8 cellular contexts compared by ENCODE assay signal in genomic region chr21:43775190-43775589, GRCh38. TPM values are rescaled to one million over a fixed set of nuclear protein-coding genes. Genes with fewer than 3 reads are reported as not detected.
DNase-seq lines count a peak whose midpoint lies in the region; ATAC-seq and TF ChIP-seq lines count a peak whose summit lies in the region.

No MANE protein-coding gene starts in this region.

- H4K20me1 ChIP-seq in GM23248 (ENCODE audit: insufficient read depth): no peaks in the 10 kb centered on the region

- no peak overlapping the region; the same call in none of the 2 replicates for H3K27ac Mint-ChIP-seq in WTC11

- H3K36me3 Mint-ChIP-seq in WTC11: peaks cover 13% of the 10 kb centered on the region

- intact Hi-C loops in left ventricle myocardium inferior (cut with micrococcal nuclease): no loop called here
- intact Hi-C loops in posterior cingulate gyrus (cut with DNase I): loop anchor here (5.0 kb wide), 1 partner anchor 48 kb away; no protein-coding TSS in a partner anchor

- H3K4me2 ChIP-seq in GM23248 (ENCODE audit: unreplicated experiment) (peak overlapping the region; percentile 86), skeletal muscle satellite cell (ENCODE audit: low read length) (peak overlapping the region; percentile 97)

- no peak for ATAC-seq in WTC11
- ATAC-seq in HG03095 (IDR thresholded peaks at IDR 0.05; ENCODE audit: unreplicated experiment): no peak
- no peak for ATAC-seq in HG02588 (IDR thresholded peaks at IDR 0.05; ENCODE audit: unreplicated experiment)

- H3K4me3 Mint-ChIP-seq in WTC11: peak overlapping the region; percentile 92

- peaks cover 54% of the 10 kb centered on the region for H3K4me1 Mint-ChIP-seq in WTC11

- H3K9me3 Mint-ChIP-seq in WTC11: no peaks in the 10 kb centered on the region

- in situ Hi-C loops in GM23248 (cut with MboI): no loop called here

- CTCF ChIA-PET in WTC11 (lab: Charles Lee): interaction anchor here (4.3 kb wide), 1 partner anchor 14 kb away, joined by 20 read pairs; the partner anchor contains the start of gene RRP1

- no peaks in the 10 kb centered on the region for H3K27me3 ChIP-seq in GM23248 (replicated peaks; ENCODE audit: insufficient read depth)
- H3K27me3 ChIP-seq in left ventricle myocardium inferior (ENCODE audit: low read depth): no peaks in the 10 kb centered on the region
- no peaks in the 10 kb centered on the region for H3K27me3 ChIP-seq in skeletal muscle satellite cell (ENCODE audit: control insufficient read depth, insufficient read depth, low read length)

- TF ChIP-seq CTCF in WTC11 (IDR thresholded peaks at IDR 0.05) (no peak), left ventricle myocardium inferior (IDR thresholded peaks at IDR 0.05; ENCODE audit: borderline replicate concordance) (no peak)

- peak overlapping the region; percentile 78 for H2AFZ ChIP-seq in GM23248

- WGBS in GM23248 (ENCODE audit: low coverage in 1 of 2, low lambda C conversion rate in 2 of 2, missing lambda C conversion rate in 2 of 2), 2 experiments: 62 to 72% methylated on average over 12 of the region's 12 CpGs

- H3K9me3 ChIP-seq in GM23248 (ENCODE audit: low read depth) (no peaks in the 10 kb centered on the region), left ventricle myocardium inferior (replicated peaks) (no peaks in the 10 kb centered on the region), skeletal muscle satellite cell (replicated peaks; ENCODE audit: low read length) (no peaks in the 10 kb centered on the region)

- peaks cover 24% of the 10 kb centered on the region for H3K79me2 ChIP-seq in GM23248 (ENCODE audit: insufficient read depth)

- H3K4me1 ChIP-seq in GM23248 (ENCODE audit: insufficient read depth) (no peaks in the 10 kb centered on the region), left ventricle myocardium inferior (peaks cover 37% of the 10 kb centered on the region), skeletal muscle satellite cell (ENCODE audit: control insufficient read depth, insufficient read depth, low read length) (peaks cover 6% of the 10 kb centered on the region)

- H3F3A ChIP-seq in GM23248 (ENCODE audit: insufficient read depth): no peaks in the 10 kb centered on the region

- H3K4me3 ChIP-seq in GM23248: peak overlapping the region; percentile 92
- H3K4me3 ChIP-seq in left ventricle myocardium inferior: peak overlapping the region; percentile 94
- peak overlapping the region; percentile 96 for H3K4me3 ChIP-seq in skeletal muscle satellite cell (ENCODE audit: low read length)

- H3K9me2 ChIP-seq in GM23248 (ENCODE audit: insufficient read depth): no peaks in the 10 kb centered on the region

- POLR2A ChIA-PET in WTC11 (lab: Charles Lee): interaction anchor here (0.9 kb wide), 1 partner anchor 38 kb away, joined by 3 read pairs; no protein-coding TSS in a partner anchor

- DNase-seq in GM23248 (no peak), WTC11 (ENCODE audit: low spot score) (no peak), left ventricle myocardium inferior (no peak), posterior cingulate gyrus (no peak), pons (ENCODE audit: low spot score) (no peak)

- H3K9ac ChIP-seq in GM23248: peak overlapping the region; percentile 86
- peak overlapping the region; percentile 94 for H3K9ac ChIP-seq in skeletal muscle satellite cell (ENCODE audit: low read depth, low read length)

- H3K27ac ChIP-seq in GM23248: 0 out of 2 replicates have a peak overlapping the region, but pooled peaks have one; percentile 48
- peak overlapping the region; percentile 94 for H3K27ac ChIP-seq in left ventricle myocardium inferior (replicated peaks)

- peaks cover 9% of the 10 kb centered on the region for H3K36me3 ChIP-seq in GM23248 (ENCODE audit: low read depth)
- peaks cover 23% of the 10 kb centered on the region for H3K36me3 ChIP-seq in left ventricle myocardium inferior
- peaks cover 23% of the 10 kb centered on the region for H3K36me3 ChIP-seq in skeletal muscle satellite cell (ENCODE audit: insufficient read depth, low read length)

- peaks cover 2% of the 10 kb centered on the region; the same call in 1 of the 2 replicates for H3K27me3 Mint-ChIP-seq in WTC11 (ENCODE audit: low read depth)

TF ChIP-seq in WTC11, 78 proteins besides CTCF, POLR2A, EP300 and RAD21:
- TF ChIP-seq PRDM15 (CRISPR knock-in tag; IDR thresholded peaks at IDR 0.05) (no peak), EMX1 (CRISPR knock-in tag; IDR thresholded peaks at IDR 0.05) (no peak), ZNF423 (CRISPR knock-in tag; IDR thresholded peaks at IDR 0.05) (no peak), ESRRA (CRISPR knock-in tag; IDR thresholded peaks at IDR 0.05; ENCODE audit: borderline replicate concordance) (no peak), GABPB1 (CRISPR knock-in tag; IDR thresholded peaks at IDR 0.05) (no peak)
- TF ChIP-seq, protein P1, sequence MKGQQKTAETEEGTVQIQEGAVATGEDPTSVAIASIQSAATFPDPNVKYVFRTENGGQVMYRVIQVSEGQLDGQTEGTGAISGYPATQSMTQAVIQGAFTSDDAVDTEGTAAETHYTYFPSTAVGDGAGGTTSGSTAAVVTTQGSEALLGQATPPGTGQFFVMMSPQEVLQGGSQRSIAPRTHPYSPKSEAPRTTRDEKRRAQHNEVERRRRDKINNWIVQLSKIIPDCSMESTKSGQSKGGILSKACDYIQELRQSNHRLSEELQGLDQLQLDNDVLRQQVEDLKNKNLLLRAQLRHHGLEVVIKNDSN (CRISPR knock-in tag; IDR thresholded peaks at IDR 0.05): no peak
TF ChIP-seq in WTC11: peak in this region for 0.

RNA-seq across cellular contexts. Expression of gene CSTB, which starts 0.9 kb away (rescaled TPM):
- total RNA-seq in GM23248 (2014; rRNA removed; shearing (Covaris generic)): 6.7 and 7.8 TPM in 2 replicates
- polyA plus RNA-seq in GM23248 (2016; fragmentation: Nextera tagmentation; extraction: Ambion mirVana): 95.0 and 97.5 TPM in 2 replicates
- 35.2 to 38.6 TPM (median 36.1 TPM) in 3 replicates for total RNA-seq in WTC11 (2021)
- total RNA-seq in left ventricle myocardium inferior: 40.6 TPM
- total RNA-seq in skeletal muscle satellite cell (2012; rRNA removed): 15.5 and 28.0 TPM in 2 replicates

RNA-seq across cellular contexts. Expression of gene RRP1, which starts 14.2 kb away (rescaled TPM):
- total RNA-seq in GM23248 (2014; rRNA removed; shearing (Covaris generic)): 22.3 and 25.2 TPM in 2 replicates
- polyA plus RNA-seq in GM23248 (2016; fragmentation: Nextera tagmentation; extraction: Ambion mirVana): 17.6 and 18.0 TPM in 2 replicates
- total RNA-seq in WTC11 (2021) (45.0 to 53.0 TPM (median 45.9 TPM) in 3 replicates), left ventricle myocardium inferior (8.5 TPM)
- total RNA-seq in skeletal muscle satellite cell (2012; rRNA removed): 28.9 and 30.4 TPM in 2 replicates

RNA-seq across cellular contexts. Expression of gene PDXK, which starts 56.3 kb away (rescaled TPM):
- 67.5 and 68.0 TPM in 2 replicates for total RNA-seq in GM23248 (2014; rRNA removed; shearing (Covaris generic))
- polyA plus RNA-seq in GM23248 (2016; fragmentation: Nextera tagmentation; extraction: Ambion mirVana): 81.8 and 89.7 TPM in 2 replicates
- total RNA-seq in WTC11 (2021) (116 to 123 TPM (median 120 TPM) in 3 replicates), left ventricle myocardium inferior (88.4 TPM)
- 59.4 and 61.1 TPM in 2 replicates for total RNA-seq in skeletal muscle satellite cell (2012; rRNA removed)
